In genomic region chr19:6100284-6100915, GRCh38 we compare ENCODE assay signal across 1 cellular context.
TF ChIP-seq lines count a peak whose summit lies in the region.

No MANE protein-coding gene starts in this region.

TF ChIP-seq in K562, 482 proteins besides CTCF, POLR2A, EP300 and RAD21 (continued from another document and continues in another):
- TF ChIP-seq PBX2 (CRISPR knock-in tag; IDR thresholded peaks at IDR 0.05; ENCODE audit: low read depth): no peak
- peak; percentile 35; the same call in 1 of the 2 replicates for TF ChIP-seq PBX2 (tag; conservative IDR thresholded peaks at IDR 0.05; ENCODE audit: low read depth)
- peak; percentile 57 to 93 (median 82) for TF ChIP-seq YY1 (IDR thresholded peaks at IDR 0.05; ENCODE audit: borderline replicate concordance in 1 of 3, control insufficient read depth in 1 of 3, extremely low read depth in 1 of 3, insufficient read depth in 3 of 3, insufficient read length in 1 of 3, insufficient replicate concordance in 2 of 3, low read depth in 1 of 3, low read length in 2 of 3)
- no peak for TF ChIP-seq RAD51 (IDR thresholded peaks at IDR 0.05; ENCODE audit: borderline replicate concordance, low read depth)
- TF ChIP-seq THRB (CRISPR knock-in tag; conservative IDR thresholded peaks at IDR 0.05): 0 out of 2 replicates have a peak, but pooled peaks have one; percentile 3
- no peak for TF ChIP-seq EGR1 (conservative IDR thresholded peaks at IDR 0.05)
- TF ChIP-seq ZNF280A (IDR thresholded peaks at IDR 0.05; ENCODE audit: low read depth, partially characterized antibody): no peak
- no peak; the same call in 1 of the 2 replicates for TF ChIP-seq NR2C1 (IDR thresholded peaks at IDR 0.05)
- peak; percentile 68 for TF ChIP-seq NR2C1 (tag; IDR thresholded peaks at IDR 0.05)
- peak; percentile 36; the same call in 1 of the 2 replicates for TF ChIP-seq SOX6 (IDR thresholded peaks at IDR 0.05)
- peak; percentile 66 for TF ChIP-seq BRD9 (IDR thresholded peaks at IDR 0.05; ENCODE audit: low read depth, partially characterized antibody)
- TF ChIP-seq GATAD2A (IDR thresholded peaks at IDR 0.05): no peak
- TF ChIP-seq THRAP3 (IDR thresholded peaks at IDR 0.05; ENCODE audit: borderline replicate concordance): 0 out of 2 replicates have a peak, but pooled peaks have one; percentile 34
- 0 out of 2 replicates have a peak, but pooled peaks have one; percentile 41 for TF ChIP-seq DDX20 (tag; IDR thresholded peaks at IDR 0.05; ENCODE audit: low read depth)
- TF ChIP-seq ZNF561 (CRISPR knock-in tag; conservative IDR thresholded peaks at IDR 0.05): no peak
- TF ChIP-seq NR0B1 (IDR thresholded peaks at IDR 0.05; ENCODE audit: partially characterized antibody): no peak
- no peak for TF ChIP-seq HNRNPLL (IDR thresholded peaks at IDR 0.05; ENCODE audit: low read depth, low read length, poor library complexity, severe bottlenecking)
- no peak for TF ChIP-seq NCOA6 (IDR thresholded peaks at IDR 0.05)
- TF ChIP-seq VEZF1 (CRISPR knock-in tag; IDR thresholded peaks at IDR 0.05): peak; percentile 41
- TF ChIP-seq AFF4 (CRISPR knock-in tag; IDR thresholded peaks at IDR 0.05): no peak; the same call in 1 of the 2 replicates
- TF ChIP-seq HSF4 (CRISPR knock-in tag; IDR thresholded peaks at IDR 0.05; ENCODE audit: borderline replicate concordance): no peak
- TF ChIP-seq MTA3 (IDR thresholded peaks at IDR 0.05; ENCODE audit: borderline replicate concordance): 0 out of 2 replicates have a peak, but pooled peaks have one; percentile 49
- no peak; the same call in 1 of the 2 replicates for TF ChIP-seq ZNF197 (CRISPR knock-in tag; IDR thresholded peaks at IDR 0.05; ENCODE audit: low read depth)
- TF ChIP-seq NFYB (IDR thresholded peaks at IDR 0.05; ENCODE audit: extremely low read depth, insufficient read length): no peak
- no peak for TF ChIP-seq PURB (CRISPR knock-in tag; IDR thresholded peaks at IDR 0.05; ENCODE audit: low read depth)
- TF ChIP-seq ZNF696 (CRISPR knock-in tag; conservative IDR thresholded peaks at IDR 0.05): no peak
- no peak for TF ChIP-seq CREB1 (IDR thresholded peaks at IDR 0.05)
- TF ChIP-seq CREB1 (CRISPR knock-in tag; IDR thresholded peaks at IDR 0.05): no peak
- TF ChIP-seq ZNF830 (CRISPR knock-in tag; IDR thresholded peaks at IDR 0.05): 0 out of 2 replicates have a peak, but pooled peaks have one; percentile 66
- peak; percentile 44 to 65; a peak in 3 of 4 replicates for TF ChIP-seq FOXK2 (conservative IDR thresholded peaks at IDR 0.05 in 1 of 2, IDR thresholded peaks at IDR 0.05 in 1 of 2; ENCODE audit: low read depth in 2 of 2)
- peak; percentile 75 for TF ChIP-seq CXXC5 (CRISPR knock-in tag; IDR thresholded peaks at IDR 0.05)
- peak; percentile 50; the same call in 1 of the 2 replicates for TF ChIP-seq MECOM (CRISPR knock-in tag; IDR thresholded peaks at IDR 0.05)
- no peak; the same call in 1 of the 2 replicates for TF ChIP-seq ZNF239 (CRISPR knock-in tag; IDR thresholded peaks at IDR 0.05)
- TF ChIP-seq GABPB2 (CRISPR knock-in tag; conservative IDR thresholded peaks at IDR 0.05): no peak
- TF ChIP-seq NFRKB (IDR thresholded peaks at IDR 0.05; ENCODE audit: low read depth): peak; percentile 89
- no peak for TF ChIP-seq ZBED1 (IDR thresholded peaks at IDR 0.05)
- no peak for TF ChIP-seq MTA2 (IDR thresholded peaks at IDR 0.05; ENCODE audit: low read depth)
- TF ChIP-seq CBFB (CRISPR knock-in tag; IDR thresholded peaks at IDR 0.05): no peak
- TF ChIP-seq MLLT1 (IDR thresholded peaks at IDR 0.05): peak in 1 of 2 experiments; percentile 35; a peak in 1 of 4 replicates
- TF ChIP-seq PREB (CRISPR knock-in tag; IDR thresholded peaks at IDR 0.05): no peak
- TF ChIP-seq ZBTB5 (IDR thresholded peaks at IDR 0.05): no peak
- TF ChIP-seq SNRNP70 (optimal IDR thresholded peaks at IDR 0.05; ENCODE audit: low read depth, low read length): no peak
- no peak; the same call in 1 of the 2 replicates for TF ChIP-seq CTBP1 (IDR thresholded peaks at IDR 0.05; ENCODE audit: borderline replicate concordance)
- 0 out of 2 replicates have a peak, but pooled peaks have one; percentile 30 for TF ChIP-seq ZBTB2 (IDR thresholded peaks at IDR 0.05)
- no peak for TF ChIP-seq HNRNPL (IDR thresholded peaks at IDR 0.05; ENCODE audit: low read depth, low read length)
- TF ChIP-seq SMARCA4 (IDR thresholded peaks at IDR 0.05): peak; percentile 16; the same call in 1 of the 2 replicates
- TF ChIP-seq PTTG1 (tag; IDR thresholded peaks at IDR 0.05; ENCODE audit: low read depth): no peak; the same call in 1 of the 2 replicates
